In the genomic region with DNA sequence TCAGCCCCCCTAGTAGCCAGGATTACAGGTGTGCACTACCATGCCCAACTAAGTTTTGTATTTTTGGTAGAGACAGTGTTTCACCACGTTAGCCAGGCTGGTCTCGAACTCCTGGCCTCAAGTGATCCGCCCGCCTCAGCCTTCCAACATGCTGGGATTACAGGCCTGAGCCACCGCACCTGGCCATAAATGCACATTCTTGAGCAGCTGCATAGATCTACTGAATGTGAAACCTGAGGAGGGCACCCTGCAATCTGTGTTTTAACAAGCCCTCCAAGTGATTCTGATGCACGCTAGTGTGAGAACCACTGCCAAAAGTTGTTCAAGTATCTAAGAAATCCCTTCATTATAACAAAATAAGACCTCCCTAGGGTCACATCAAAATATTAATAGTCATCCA, we compare ENCODE assay signal across 13 cellular contexts.
DNase-seq lines count a peak whose midpoint lies in the region; ATAC-seq and TF ChIP-seq lines count a peak whose summit lies in the region.
"Had no signal": no experiment of that assay in that cellular context is flagged by ENCODE, and none has a peak within 500 bp of the region (broad histone marks: within the 10 kb centered on the region; RNA-seq: fewer than 3 reads in every experiment).

No MANE protein-coding gene starts in this region.

- no peak for ATAC-seq in heart right ventricle
- ATAC-seq: Panc1 had no signal

- no peak overlapping the region for H4K8ac ChIP-seq in trophoblast cell (ENCODE audit: low read depth, low read length)

- H3K9me3 ChIP-seq in cardiac muscle cell (ENCODE audit: low read depth) = no peaks in the 10 kb centered on the region
- peaks cover 0 to 5% (median 0%) of the 10 kb centered on the region in 11 donors for H3K9me3 ChIP-seq in heart right ventricle
- H3K9me3 ChIP-seq in trophoblast cell (ENCODE audit: insufficient read depth, low read depth, low read length) = no peaks in the 10 kb centered on the region

- H2AFZ ChIP-seq in trophoblast cell (ENCODE audit: insufficient read depth, low read length, poor library complexity) = no peak overlapping the region

- H3K36me3 ChIP-seq in cardiac muscle cell (no peaks in the 10 kb centered on the region), heart right ventricle (no peaks in the 10 kb centered on the region), trophoblast cell (ENCODE audit: control insufficient read depth in 1 of 2, insufficient read depth in 2 of 2, low read length in 2 of 2) (no peaks in the 10 kb centered on the region)

- no peak overlapping the region for H2BK5ac ChIP-seq in trophoblast cell (ENCODE audit: low read depth, low read length, poor library complexity)

- no peak overlapping the region for H3K14ac ChIP-seq in trophoblast cell (ENCODE audit: low read length)

- peaks cover 3% of the 10 kb centered on the region for H3K79me1 ChIP-seq in trophoblast cell (ENCODE audit: low read length)

- no peak overlapping the region for H2AK5ac ChIP-seq in trophoblast cell (ENCODE audit: low read length)

- H2BK12ac ChIP-seq in trophoblast cell (ENCODE audit: low read length) = no peak overlapping the region

- H3K27me3 ChIP-seq in cardiac muscle cell = no peaks in the 10 kb centered on the region
- H3K27me3 ChIP-seq in heart right ventricle = no peaks in the 10 kb centered on the region
- no peaks in the 10 kb centered on the region for H3K27me3 ChIP-seq in trophoblast cell (ENCODE audit: insufficient read depth, low read length)

- H2BK120ac ChIP-seq in trophoblast cell (ENCODE audit: insufficient read depth, low read length, poor library complexity) = no peak overlapping the region

- DNase-seq in NCI-H1092 treated with DMSO at 0.1 percent for 48 hours (lab: John Stamatoyannopoulos, UW) (peak; percentile 12), NCI-H1092 (lab: John Stamatoyannopoulos, UW) (no peak), cardiac muscle cell (ENCODE audit: low read depth in 1 of 2, low spot score in 1 of 2) (no peak), heart right ventricle (no peak), EL (no peak), trophoblast cell (no peak), SW480 (ENCODE audit: low spot score) (no peak)
- DNase-seq: Calu3, KBM-7, NCI-H187 treated with DMSO at 0.1 percent for 48 hours, SIG-M5 had no signal

- no peak overlapping the region for H3K9ac ChIP-seq in trophoblast cell (ENCODE audit: low read length)

- H4K91ac ChIP-seq in trophoblast cell (ENCODE audit: low read depth, low read length) = no peak overlapping the region

- no peak overlapping the region for H3K4me2 ChIP-seq in trophoblast cell (ENCODE audit: low read length)

- H3K79me2 ChIP-seq in trophoblast cell (ENCODE audit: control insufficient read depth, insufficient read depth, low read length, poor library complexity) = no peaks in the 10 kb centered on the region

- H3K27ac ChIP-seq in cardiac muscle cell = peak overlapping the region; percentile 5
- H3K27ac ChIP-seq in heart right ventricle = no peak overlapping the region
- peak overlapping the region; percentile 71 for H3K27ac ChIP-seq in VCaP
- H3K27ac ChIP-seq in trophoblast cell (ENCODE audit: low read depth, low read length) = no peak overlapping the region

- no peak overlapping the region for H3K23ac ChIP-seq in trophoblast cell (ENCODE audit: low read length)

- no peak overlapping the region for H3K4me3 ChIP-seq in cardiac muscle cell
- no peak overlapping the region for H3K4me3 ChIP-seq in heart right ventricle
- no peak overlapping the region for H3K4me3 ChIP-seq in trophoblast cell (ENCODE audit: low read depth, low read length)

- 95 to 96% methylated on average over 6 of the region's 6 CpGs for WGBS in heart right ventricle, 2 donors
- no CpG with 5 or more reads among the region's 6 CpGs for WGBS in trophoblast cell (ENCODE audit: extremely low coverage, insufficient coverage, insufficient read length)

- H3K18ac ChIP-seq in trophoblast cell (ENCODE audit: low read length) = no peak overlapping the region

- H3K4ac ChIP-seq in trophoblast cell (ENCODE audit: low read depth, low read length) = no peak overlapping the region

- TF ChIP-seq CTCF in cardiac muscle cell (IDR thresholded peaks at IDR 0.05; ENCODE audit: low read depth, low read length) (no peak), heart right ventricle (IDR thresholded peaks at IDR 0.05) (no peak), VCaP (conservative IDR thresholded peaks at IDR 0.05) (no peak)

- H3K4me1 ChIP-seq in cardiac muscle cell (ENCODE audit: low read depth) (peaks cover 22% of the 10 kb centered on the region), heart right ventricle (no peaks in the 10 kb centered on the region), trophoblast cell (ENCODE audit: control insufficient read depth in 1 of 2, insufficient read depth in 2 of 2, low read length in 2 of 2) (no peaks in the 10 kb centered on the region)

- intact Hi-C loops in heart right ventricle (cut with DNase I) = loop anchor here in 4 of 10 donors (5.0 to 10.0 kb wide), 4 partner anchors 225 to 1238 kb away; no protein-coding TSS in a partner anchor

- H4K12ac ChIP-seq in trophoblast cell (ENCODE audit: low read depth, low read length) = no peak overlapping the region

Comparison
In these comparisons a context has a peak if more than half of its experiments do, and no peak if none do; other contexts are left out.
1. H3K27ac ChIP-seq: peak in cardiac muscle cell (single experiment) and VCaP (single experiment); none in heart right ventricle (0 of 10) and trophoblast cell (single experiment).